In the genomic region with DNA sequence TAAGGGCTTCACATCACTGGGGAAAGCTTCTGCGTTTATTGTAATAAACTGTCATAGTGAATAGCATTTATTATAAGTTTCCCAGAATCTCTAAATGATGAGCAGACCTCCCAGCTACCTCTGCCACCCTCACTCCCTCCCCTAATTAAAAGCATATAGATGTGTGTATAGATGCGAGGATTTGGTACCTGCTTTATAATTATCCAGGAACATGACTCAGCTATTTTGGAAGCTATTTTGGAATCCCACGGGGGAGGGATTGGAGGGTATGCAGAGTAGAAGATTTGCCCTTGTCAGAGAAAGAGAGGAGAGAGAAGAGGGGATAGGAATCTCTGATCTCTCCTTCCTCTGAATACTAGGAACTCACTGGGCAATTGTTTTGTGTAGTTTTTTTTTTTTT, we compare ENCODE assay signal across 17 cellular contexts.
DNase-seq lines count a peak whose midpoint lies in the region; ATAC-seq, FAIRE-seq and TF ChIP-seq lines count a peak whose summit lies in the region.
"Had no signal": no experiment of that assay in that cellular context is flagged by ENCODE, and none has a peak within 500 bp of the region (broad histone marks: within the 10 kb centered on the region; RNA-seq: fewer than 3 reads in every experiment).

No MANE protein-coding gene starts in this region.

- TF ChIP-seq POLR2A in heart left ventricle (IDR thresholded peaks at IDR 0.05) (no peak), A549 (IDR thresholded peaks at IDR 0.05; ENCODE audit: low read length) (no peak), IMR-90 (IDR thresholded peaks at IDR 0.05; ENCODE audit: low read depth, low read length) (no peak), esophagus muscularis mucosa (IDR thresholded peaks at IDR 0.05; ENCODE audit: low read depth) (no peak)

- H3K9ac ChIP-seq in IMR-90 (ENCODE audit: low read depth, low read length), result no peak overlapping the region

- H3K4me2 ChIP-seq in A549, result no peak overlapping the region
- no peak overlapping the region for H3K4me2 ChIP-seq in IMR-90 (ENCODE audit: low read depth, low read length)

- DNase-seq in Right ventricle myocardium superior, result no peak
- no peak for DNase-seq in heart left ventricle
- DNase-seq in A549 (ENCODE audit: low read depth in 1 of 2, low spot score in 1 of 2), result no peak
- DNase-seq in IMR-90, result no peak
- DNase-seq in esophagus muscularis mucosa (ENCODE audit: extremely low spot score), result peak; percentile 55
- DNase-seq in chondrocyte (ENCODE audit: low spot score), result no peak
- no peak for DNase-seq in mesenteric fat pad (ENCODE audit: low spot score)
- DNase-seq: 8988T; C1 segment of cervical spinal cord; Calu3; CD4-positive, alpha-beta memory T cell; COR-L47; DMS53; DMS79 treated with DMSO at 0.1 percent for 48 hours; H9 had no signal

- no peak overlapping the region for H2BK5ac ChIP-seq in IMR-90 (ENCODE audit: low read depth, low read length, poor library complexity, severe bottlenecking)

- H3K14ac ChIP-seq in IMR-90 (replicated peaks; ENCODE audit: low read depth, low read length), result no peak overlapping the region

- H3K9me3 Mint-ChIP-seq in chondrocyte (ENCODE audit: low read depth), result no peaks in the 10 kb centered on the region

- H2AK9ac ChIP-seq in IMR-90 (replicated peaks; ENCODE audit: low read depth, low read length, poor library complexity), result no peak overlapping the region

- H3K27ac Mint-ChIP-seq in chondrocyte (ENCODE audit: unreplicated experiment), result no peak overlapping the region
- H3K27ac Mint-ChIP-seq: CD4-positive, alpha-beta memory T cell had no signal

- intact Hi-C loops in Right ventricle myocardium superior (cut with DNase I), result no loop called here
- intact Hi-C loops in heart left ventricle (cut with DNase I), result no loop called here
- intact Hi-C loops in IMR-90 (cut with micrococcal nuclease), result no loop called here
- intact Hi-C loops in esophagus muscularis mucosa (cut with DNase I), result no loop called here

- H3K36me3 Mint-ChIP-seq in chondrocyte (ENCODE audit: low read depth), result no peaks in the 10 kb centered on the region
- H3K36me3 Mint-ChIP-seq: CD4-positive, alpha-beta memory T cell had no signal

- no peak overlapping the region for H3K4me3 Mint-ChIP-seq in chondrocyte (ENCODE audit: unreplicated experiment)
- H3K4me3 Mint-ChIP-seq: CD4-positive, alpha-beta memory T cell; H9 had no signal

- H2BK15ac ChIP-seq in IMR-90 (ENCODE audit: low read depth, low read length), result no peak overlapping the region

- H3K9me1 ChIP-seq in IMR-90 (ENCODE audit: insufficient read depth, low read length), result no peaks in the 10 kb centered on the region

- no peak overlapping the region for H4K8ac ChIP-seq in IMR-90 (ENCODE audit: low read depth in 2 of 2, low read length in 2 of 2)

- no peak overlapping the region for H2BK120ac ChIP-seq in IMR-90 (ENCODE audit: low read depth, low read length)

- H3K23ac ChIP-seq in IMR-90 (ENCODE audit: low read depth, low read length), result no peak overlapping the region

- BruUV-seq in IMR-90 (replicated peaks; lab: Mats Ljungman, UMichigan), result no TSS peak

- H3K4ac ChIP-seq in IMR-90 (ENCODE audit: low read depth, low read length), result no peak overlapping the region

- no peaks in the 10 kb centered on the region for H3K79me1 ChIP-seq in IMR-90 (ENCODE audit: low read depth in 1 of 2, low read length in 2 of 2)

- POLR2A ChIA-PET in A549 (lab: Yijun Ruan, JAX) (no interaction called here), IMR-90 (lab: Charles Lee; ENCODE audit: unreplicated experiment) (no interaction called here)

- H3K27me3 ChIP-seq in heart left ventricle (peaks cover 0 to 7% (median 0%) of the 10 kb centered on the region in 9 donors), IMR-90 (ENCODE audit: control insufficient read depth, insufficient read depth, low read length) (no peaks in the 10 kb centered on the region), esophagus muscularis mucosa (no peaks in the 10 kb centered on the region)

- dilution Hi-C loops in IMR-90 (cut with HindIII; ENCODE audit: low sequenced_read_pairs, unreplicated experiment), result no loop called here

- no peaks in the 10 kb centered on the region for H4K20me1 ChIP-seq in IMR-90 (ENCODE audit: insufficient read depth, low read length)

- no peak for FAIRE-seq in A549 (lab: Jason Lieb, UNC)
- FAIRE-seq: GM12892 had no signal

- H3K4me3 ChIP-seq in heart left ventricle, result no peak overlapping the region
- no peak overlapping the region for H3K4me3 ChIP-seq in A549
- H3K4me3 ChIP-seq in IMR-90 (ENCODE audit: insufficient read depth, low read depth, low read length), result no peak overlapping the region
- H3K4me3 ChIP-seq in esophagus muscularis mucosa, result no peak overlapping the region

- in situ Hi-C loops in IMR-90 (cut with MboI; ENCODE audit: low sequenced_read_pairs), result no loop called here

- H2AK5ac ChIP-seq in IMR-90 (ENCODE audit: low read depth, low read length), result no peak overlapping the region

- TF ChIP-seq CTCF in heart left ventricle (IDR thresholded peaks at IDR 0.05), result no peak
- no peak for TF ChIP-seq CTCF in A549 (IDR thresholded peaks at IDR 0.05)
- no peak for TF ChIP-seq CTCF in IMR-90 (conservative IDR thresholded peaks at IDR 0.05; ENCODE audit: low read depth, low read length)
- TF ChIP-seq CTCF in esophagus muscularis mucosa (IDR thresholded peaks at IDR 0.05), result no peak
- no peak for TF ChIP-seq CTCF in chondrocyte (IDR thresholded peaks at IDR 0.05)

- TF ChIP-seq EP300 in A549 (IDR thresholded peaks at IDR 0.05), result no peak
- TF ChIP-seq EP300 in esophagus muscularis mucosa (IDR thresholded peaks at IDR 0.05), result no peak

- no peak overlapping the region for H2AFZ ChIP-seq in IMR-90 (replicated peaks; ENCODE audit: low read length, poor library complexity)

- no peak overlapping the region for H2BK20ac ChIP-seq in IMR-90 (ENCODE audit: low read depth, low read length)

- CTCF ChIA-PET in A549 (lab: Yijun Ruan, JAX) (no interaction called here), IMR-90 (lab: Yijun Ruan, JAX) (no interaction called here)

- no peaks in the 10 kb centered on the region for H3K36me3 ChIP-seq in heart left ventricle
- no peaks in the 10 kb centered on the region for H3K36me3 ChIP-seq in IMR-90 (ENCODE audit: control insufficient read depth, insufficient read depth, low read length)
- H3K36me3 ChIP-seq in esophagus muscularis mucosa, result no peaks in the 10 kb centered on the region

- no peak for TF ChIP-seq RAD21 in A549 (conservative IDR thresholded peaks at IDR 0.05 in 1 of 2, IDR thresholded peaks at IDR 0.05 in 1 of 2)
- TF ChIP-seq RAD21 in IMR-90 (IDR thresholded peaks at IDR 0.05; ENCODE audit: low read length), result no peak

- H3K4me1 Mint-ChIP-seq in chondrocyte (ENCODE audit: low read depth), result no peaks in the 10 kb centered on the region
- H3K4me1 Mint-ChIP-seq: CD4-positive, alpha-beta memory T cell had no signal

- 56 to 66% (median 63%) methylated on average over 3 of the region's 3 CpGs for WGBS in heart left ventricle, 4 donors
- 35% methylated on average over 3 of the region's 3 CpGs for WGBS in A549 (ENCODE audit: missing lambda C conversion rate)
- WGBS in IMR-90 (ENCODE audit: extremely low coverage in 2 of 2, insufficient read length in 1 of 2), 2 experiments, result no CpG with 5 or more reads among the region's 3 CpGs
- WGBS in esophagus muscularis mucosa, result 67% methylated on average over 3 of the region's 3 CpGs

- no peak overlapping the region for H3K56ac ChIP-seq in IMR-90 (ENCODE audit: extremely low read depth, insufficient read depth, low read length)

- peaks cover 0 to 5% (median 0%) of the 10 kb centered on the region in 12 donors for H3K9me3 ChIP-seq in heart left ventricle
- H3K9me3 ChIP-seq in A549, result no peaks in the 10 kb centered on the region
- H3K9me3 ChIP-seq in IMR-90 (ENCODE audit: control insufficient read depth, insufficient read depth, low read length), result peaks cover 9% of the 10 kb centered on the region
- H3K9me3 ChIP-seq in esophagus muscularis mucosa, result no peaks in the 10 kb centered on the region

- no peak overlapping the region for H3K27ac ChIP-seq in heart left ventricle
- no peak overlapping the region for H3K27ac ChIP-seq in A549
- H3K27ac ChIP-seq in IMR-90 (ENCODE audit: insufficient read depth, low read length), result no peak overlapping the region
- H3K27ac ChIP-seq in esophagus muscularis mucosa (replicated peaks in 1 of 4), result no peak overlapping the region

- no peak overlapping the region for H4K91ac ChIP-seq in IMR-90 (ENCODE audit: insufficient read depth, low read depth, low read length)

- H3K27me3 Mint-ChIP-seq in chondrocyte (ENCODE audit: low read depth), result peaks cover 1% of the 10 kb centered on the region

- no peak overlapping the region for H3K18ac ChIP-seq in IMR-90 (ENCODE audit: low read depth, low read length)

- peak; percentile 38 for ATAC-seq in Right ventricle myocardium superior (ENCODE audit: poor library complexity)
- ATAC-seq in heart left ventricle, result no peak
- no peak for ATAC-seq in A549
- ATAC-seq in IMR-90 (ENCODE audit: low read depth), result no peak
- ATAC-seq: HCT116 had no signal

- H3K4me1 ChIP-seq in heart left ventricle (no peaks in the 10 kb centered on the region), A549 (no peaks in the 10 kb centered on the region), IMR-90 (ENCODE audit: control insufficient read depth, insufficient read depth, low read length) (no peaks in the 10 kb centered on the region), esophagus muscularis mucosa (no peaks in the 10 kb centered on the region)

- H4K5ac ChIP-seq in IMR-90 (ENCODE audit: low read depth, low read length), result no peak overlapping the region

TF ChIP-seq in A549, 52 proteins besides CTCF, POLR2A, EP300 and RAD21:
- TF ChIP-seq HOXB13 (CRISPR knock-in tag; IDR thresholded peaks at IDR 0.05; ENCODE audit: low read depth), result no peak
- no peak for TF ChIP-seq POLR2AphosphoS2 (conservative IDR thresholded peaks at IDR 0.05; ENCODE audit: low read length)
- TF ChIP-seq MAFK (IDR thresholded peaks at IDR 0.05; ENCODE audit: partially characterized antibody), result peak; percentile 81
- TF ChIP-seq JUNB (IDR thresholded peaks at IDR 0.05), result no peak
- TF ChIP-seq BHLHE40 (IDR thresholded peaks at IDR 0.05; ENCODE audit: low read depth, low read length), result no peak
- peak; percentile 90 for TF ChIP-seq NFE2L2 (conservative IDR thresholded peaks at IDR 0.05; ENCODE audit: low read length)

TF ChIP-seq in IMR-90, 13 proteins besides CTCF, POLR2A, EP300 and RAD21 (continues in another document):
- TF ChIP-seq MXI1 (IDR thresholded peaks at IDR 0.05; ENCODE audit: borderline replicate concordance, low read depth, low read length), result no peak
- TF ChIP-seq, protein P1, sequence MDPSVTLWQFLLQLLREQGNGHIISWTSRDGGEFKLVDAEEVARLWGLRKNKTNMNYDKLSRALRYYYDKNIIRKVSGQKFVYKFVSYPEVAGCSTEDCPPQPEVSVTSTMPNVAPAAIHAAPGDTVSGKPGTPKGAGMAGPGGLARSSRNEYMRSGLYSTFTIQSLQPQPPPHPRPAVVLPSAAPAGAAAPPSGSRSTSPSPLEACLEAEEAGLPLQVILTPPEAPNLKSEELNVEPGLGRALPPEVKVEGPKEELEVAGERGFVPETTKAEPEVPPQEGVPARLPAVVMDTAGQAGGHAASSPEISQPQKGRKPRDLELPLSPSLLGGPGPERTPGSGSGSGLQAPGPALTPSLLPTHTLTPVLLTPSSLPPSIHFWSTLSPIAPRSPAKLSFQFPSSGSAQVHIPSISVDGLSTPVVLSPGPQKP (IDR thresholded peaks at IDR 0.05; ENCODE audit: borderline replicate concordance, low read depth, low read length), result no peak
- no peak for TF ChIP-seq CHD1 (IDR thresholded peaks at IDR 0.05; ENCODE audit: low read depth, low read length)
- peak; percentile 82 for TF ChIP-seq NFE2L2 (IDR thresholded peaks at IDR 0.05; ENCODE audit: low read depth, low read length)
